ENCODE assay signal across 8 cellular contexts in the genomic region with DNA sequence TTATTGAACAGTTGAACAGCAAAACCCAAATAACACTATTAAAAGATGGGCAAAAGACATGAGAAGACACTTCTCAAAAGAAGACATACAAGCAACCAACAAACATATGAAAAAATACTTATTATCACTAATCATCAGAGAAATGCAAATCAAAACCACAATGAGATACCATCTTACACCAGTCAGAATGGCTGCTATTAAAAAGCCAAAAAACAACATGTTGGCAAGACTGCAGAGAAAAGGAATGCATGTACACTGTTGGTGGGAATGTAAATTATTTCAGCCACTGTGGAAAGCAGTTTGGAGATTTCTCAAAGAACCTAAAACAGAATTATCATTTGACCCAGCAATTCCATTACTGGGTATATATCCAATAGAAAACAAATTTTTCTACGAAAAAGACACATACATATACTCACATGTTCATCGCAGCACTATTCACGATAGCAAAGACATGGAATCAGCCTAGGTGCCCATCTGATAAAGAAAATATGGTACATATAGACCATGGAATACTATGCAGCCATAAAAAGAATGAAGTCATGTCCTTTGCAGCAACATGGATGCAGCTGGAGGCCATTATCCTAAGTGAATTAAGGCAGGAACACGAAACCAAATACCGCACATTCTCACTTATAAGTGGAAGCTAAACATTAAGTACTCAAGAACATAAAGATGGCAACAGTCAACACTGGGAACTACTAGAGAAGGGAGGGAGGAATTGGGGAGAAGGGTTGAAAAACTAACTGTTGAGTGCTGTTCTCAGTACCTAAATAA.
DNase-seq lines count a peak whose midpoint lies in the region; TF ChIP-seq lines count a peak whose summit lies in the region.
"Not testable (repeated sequence)": the region's sequence is repeated elsewhere in the genome, so short reads cannot be mapped to it uniquely, and the experiment has no call there.

No MANE protein-coding gene starts in this region.

- H3K9me3 ChIP-seq in adipocyte (ENCODE audit: control insufficient read depth, low read length): not testable (repeated sequence)

- peaks cover 16% of the 10 kb centered on the region for H3K4me1 ChIP-seq in adipocyte (ENCODE audit: control insufficient read depth, insufficient read depth, low read length)

- H3K27me3 Mint-ChIP-seq in type B pancreatic cell: not testable (repeated sequence)

- H3K36me3 Mint-ChIP-seq in type B pancreatic cell: peaks cover 18% of the 10 kb centered on the region

- TF ChIP-seq CTCF in AG04449 (IDR thresholded peaks at IDR 0.05; ENCODE audit: insufficient read depth, low read length, missing control alignments); cardiac fibroblast (IDR thresholded peaks at IDR 0.05; ENCODE audit: low read depth, low read length); type B pancreatic cell (conservative IDR thresholded peaks at IDR 0.05): not testable (repeated sequence)

- H3K4me1 Mint-ChIP-seq in type B pancreatic cell (ENCODE audit: unreplicated experiment): peaks cover 27% of the 10 kb centered on the region

- peak overlapping the region; percentile 53 for H3K27ac Mint-ChIP-seq in type B pancreatic cell

- not testable (repeated sequence) for H3K4me3 ChIP-seq in AG04449 (ENCODE audit: low read depth, low read length); adipocyte (ENCODE audit: low read length); cardiac fibroblast (replicated peaks in 1 of 2; ENCODE audit: low read depth in 2 of 2, low read length in 2 of 2)

- DNase-seq in AG04449 (ENCODE audit: low read depth, low spot score) (peak; percentile 64), EL (peak; percentile 81), HCEC 1CT (peak; percentile 17), M059J (ENCODE audit: low read depth) (peak; percentile 83), adipocyte (ENCODE audit: low read depth) (peak; percentile 45), cardiac fibroblast (ENCODE audit: low read depth in 2 of 2) (peak; percentile 47 to 50), fibroblast of peridontal ligament (ENCODE audit: extremely low read depth) (peak; percentile 73)
- DNase-seq in type B pancreatic cell (ENCODE audit: extremely low spot score, unreplicated experiment): not testable (repeated sequence)

- not testable (repeated sequence) for H3K27me3 ChIP-seq in adipocyte (replicated peaks; ENCODE audit: control insufficient read depth, insufficient read depth, low read length)

- not testable (repeated sequence) for H3K4me3 Mint-ChIP-seq in type B pancreatic cell

- H3K9ac ChIP-seq in adipocyte (ENCODE audit: low read length): not testable (repeated sequence)

- CTCF ChIA-PET in AG04449 (lab: Yijun Ruan, JAX): not testable (repeated sequence)

- not testable (repeated sequence) for H3K9me3 Mint-ChIP-seq in type B pancreatic cell

- POLR2A ChIA-PET in AG04449 (lab: Yijun Ruan, JAX): not testable (repeated sequence)

- not testable (repeated sequence) for H3K36me3 ChIP-seq in adipocyte (ENCODE audit: control insufficient read depth, insufficient read depth, low read length, severe bottlenecking)
